ENCODE assay signal across 17 cellular contexts in the genomic region with DNA sequence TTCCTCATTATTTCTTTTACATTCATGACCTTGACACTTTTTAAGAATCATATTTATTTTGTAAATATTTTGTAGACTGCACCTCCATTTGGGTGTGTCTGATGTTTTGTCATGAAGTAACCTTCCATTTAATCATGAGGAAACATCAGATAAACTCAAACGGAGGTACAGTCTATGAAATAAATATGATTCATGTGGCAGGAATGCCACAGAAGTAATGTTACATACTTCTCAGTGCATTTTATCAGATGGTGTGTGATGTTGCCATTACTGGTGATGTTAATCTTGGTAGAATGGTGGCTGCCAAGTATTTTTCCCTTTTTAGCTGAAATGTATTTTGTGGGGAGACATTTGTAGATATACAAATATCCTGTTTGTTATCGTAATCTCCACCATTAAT.
DNase-seq lines count a peak whose midpoint lies in the region; ATAC-seq, FAIRE-seq and TF ChIP-seq lines count a peak whose summit lies in the region.
"Had no signal": no experiment of that assay in that cellular context is flagged by ENCODE, and none has a peak within 500 bp of the region (broad histone marks: within the 10 kb centered on the region; RNA-seq: fewer than 3 reads in every experiment).

No MANE protein-coding gene starts in this region.

- no peaks in the 10 kb centered on the region for H3K27me3 ChIP-seq in PC-3 (ENCODE audit: low read length)
- H3K27me3 ChIP-seq: BLaER1 had no signal

- H3K9ac ChIP-seq in PC-3 (ENCODE audit: low read length) = no peak overlapping the region
- H3K9ac ChIP-seq: BLaER1 had no signal

- no peaks in the 10 kb centered on the region for H3K36me3 ChIP-seq in PC-3 (ENCODE audit: low read depth, low read length)
- H3K36me3 ChIP-seq: BLaER1, HAP-1 had no signal

- H3K9me3 ChIP-seq in PC-3 (ENCODE audit: low read length) = 0 out of 2 replicates have a peak, but pooled peaks cover 12% of the 10 kb centered on the region
- H3K9me3 ChIP-seq: HAP-1 had no signal

- H3K4me3 ChIP-seq in PC-3 (ENCODE audit: low read length) (no peak overlapping the region), epithelial cell of esophagus (ENCODE audit: low read length) (no peak overlapping the region)
- H3K4me3 ChIP-seq: BLaER1, HAP-1 had no signal

- CTCF ChIA-PET in PC-3 (lab: Charles Lee) = no interaction called here

- H3K9me2 ChIP-seq in PC-3 (replicated peaks; ENCODE audit: low read length) = no peaks in the 10 kb centered on the region

- no TSS peak for BruUV-seq in PC-3 (replicated peaks; lab: Mats Ljungman, UMichigan)

- H3F3A ChIP-seq in PC-3 (ENCODE audit: low read length, unreplicated experiment) = no peaks in the 10 kb centered on the region

- no peak overlapping the region for H3K4me2 ChIP-seq in PC-3 (ENCODE audit: low read length)
- H3K4me2 ChIP-seq: BLaER1 had no signal

- intact Hi-C loops in PC-3 (cut with micrococcal nuclease) = no loop called here

- H2AFZ ChIP-seq in PC-3 (ENCODE audit: low read length) = no peak overlapping the region

- H3K4me1 ChIP-seq in PC-3 (ENCODE audit: insufficient read depth, low read length) = no peaks in the 10 kb centered on the region
- H3K4me1 ChIP-seq: HAP-1 had no signal

- TF ChIP-seq CTCF in PC-3 (conservative IDR thresholded peaks at IDR 0.05; ENCODE audit: low read depth, low read length) (no peak), epithelial cell of esophagus (IDR thresholded peaks at IDR 0.05; ENCODE audit: insufficient read depth, low read depth, low read length, missing control alignments) (no peak)

- H4K20me1 ChIP-seq in PC-3 (ENCODE audit: low read length) = no peaks in the 10 kb centered on the region
- H4K20me1 ChIP-seq: BLaER1 had no signal

- ATAC-seq in PC-3 = no peak

- no peak for TF ChIP-seq POLR2A in H54 (IDR thresholded peaks at IDR 0.05; ENCODE audit: low read depth, low read length)

- POLR2A ChIA-PET in PC-3 (lab: Charles Lee; ENCODE audit: unreplicated experiment) = no interaction called here

- no peaks in the 10 kb centered on the region for H3K79me2 ChIP-seq in PC-3 (ENCODE audit: low read length)

- H3K27ac ChIP-seq in PC-3 (ENCODE audit: low read length) = no peak overlapping the region
- H3K27ac ChIP-seq: BLaER1 had no signal

- peak; percentile 20 for FAIRE-seq in H54 (lab: Jason Lieb, UNC)
- FAIRE-seq: GM12891, GM19239 had no signal

- peak; percentile 3 for DNase-seq in EL
- no peak for DNase-seq in H54 (ENCODE audit: insufficient read length, low spot score)
- peak; percentile 60 for DNase-seq in PC-3
- DNase-seq in epithelial cell of esophagus (ENCODE audit: low read depth) = peak; percentile 11
- no peak for DNase-seq in kidney tubule cell (ENCODE audit: low spot score)
- no peak for DNase-seq in activated T-cell treated with anti-CD3 and anti-CD28 coated beads for 4 hours
- no peak for DNase-seq in cortex of kidney (lab: John Stamatoyannopoulos, UW)
- no peak for DNase-seq in nucleus accumbens (lab: John Stamatoyannopoulos, UW)
- DNase-seq: 8988T; CD4-positive, alpha-beta memory T cell; DMS153; DMS79; GOT3 had no signal

Comparison
In these comparisons a context has a peak if more than half of its experiments do, and no peak if none do; other contexts are left out.
1. DNase-seq: peak in EL (single experiment), PC-3 (single experiment) and epithelial cell of esophagus (single experiment); none in H54 (single experiment), kidney tubule cell (single experiment), activated T-cell treated with anti-CD3 and anti-CD28 coated beads for 4 hours (single experiment), cortex of kidney (single experiment) and nucleus accumbens (0 of 56).